In genomic region chr16:82051656-82052055, GRCh38 we compare ENCODE assay signal across 36 cellular contexts. TPM values are rescaled to one million over a fixed set of nuclear protein-coding genes. Genes with fewer than 3 reads are reported as not detected.
"Had no signal": no experiment of that assay in that cellular context is flagged by ENCODE, and none has a peak within 500 bp of the region (broad histone marks: within the 10 kb centered on the region; RNA-seq: fewer than 3 reads in every experiment).

No MANE protein-coding gene starts in this region.

- H3K9me3 ChIP-seq: adrenal gland, body of pancreas, breast epithelium had no signal

- ATAC-seq: activated CD8-positive, alpha-beta T cell treated with anti-CD3 and anti-CD28 coated beads for 36 hours; activated naive CD4-positive, alpha-beta T cell treated with anti-CD3 and anti-CD28 coated beads, Interleukin-2, amount 50 U/mL, for 72 hours; activated T-cell treated with anti-CD3 and anti-CD28 coated beads, Interleukin-2, amount 50 U/mL, for 4 hours; activated T-cell treated with anti-CD3 and anti-CD28 coated beads, Interleukin-2, amount 50 U/mL, for 72 hours; activated T-helper 17 cell treated with anti-CD3 and anti-CD28 coated beads, Interleukin-2, amount 50 U/mL, for 72 hours had no signal

- DNase-seq: activated B cell treated with CpG ODN at 0.5 μM for 24 hours; activated CD4-positive, alpha-beta memory T cell treated with anti-CD3 and anti-CD28 coated beads for 36 hours; activated CD4-positive, alpha-beta T cell treated with anti-CD3 and anti-CD28 coated beads for 4 hours; activated CD4-positive, alpha-beta T cell treated with anti-CD3 and anti-CD28 coated beads, Interleukin-2, amount 10 ng/mL, durations not matched to agents 24 days and 14 days; activated CD4-positive, alpha-beta T cell treated with anti-CD3 and anti-CD28 coated beads, Interleukin-2, amount 50 U/mL, for 1 hour; activated CD4-positive, alpha-beta T cell treated with anti-CD3 and anti-CD28 coated beads, Interleukin-2, amount 50 U/mL, for 4 hours; activated CD4-positive, CD25-positive, alpha-beta regulatory T cell treated with anti-CD3 and anti-CD28 coated beads, Interleukin-2, amount 50 U/mL, for 72 hours; activated CD8-positive, alpha-beta memory T cell treated with anti-CD3 and anti-CD28 coated beads, Interleukin-2, amount 50 U/mL, for 4 hours; activated CD8-positive, alpha-beta T cell treated with anti-CD3 and anti-CD28 coated beads for 36 hours; activated effector memory CD4-positive, alpha-beta T cell treated with anti-CD3 and anti-CD28 coated beads, Interleukin-2, amount 50 U/mL, for 16 hours; activated gamma-delta T cell treated with Interleukin-2 at 50 U/mL for 16 hours; activated naive CD4-positive, alpha-beta T cell; activated naive CD4-positive, alpha-beta T cell treated with anti-CD3 and anti-CD28 coated beads for 36 hours; activated naive CD4-positive, alpha-beta T cell treated with anti-CD3 and anti-CD28 coated beads, Interleukin-2, amount 50 U/mL, for 16 hours; activated naive CD8-positive, alpha-beta T cell treated with anti-CD3 and anti-CD28 coated beads for 36 hours; activated T-cell treated with anti-CD3 and anti-CD28 coated beads for 4 hours; activated T-cell treated with anti-CD3 and anti-CD28 coated beads, Interleukin-2, amount 50 U/mL, for 1 hour; activated T-cell treated with anti-CD3 and anti-CD28 coated beads, Interleukin-2, amount 50 U/mL, for 4 hours; activated T-cell treated with anti-CD3 and anti-CD28 coated beads, Interleukin-2, amount 50 U/mL, for 72 hours; adrenal gland; amniotic stem cell; aorta; body of pancreas; brain microvascular endothelial cell; central memory CD4-positive, alpha-beta T cell; T-helper 1 cell; T-helper 2 cell; T-helper 9 cell had no signal

- H3K4me1 ChIP-seq: adrenal gland had no signal

- FAIRE-seq: astrocyte, TTC549 had no signal

- H3K4me3 ChIP-seq: adrenal gland, body of pancreas, breast epithelium had no signal

- H3K27me3 ChIP-seq: adrenal gland, body of pancreas had no signal

- H3K27ac ChIP-seq: adrenal gland, brain microvascular endothelial cell, breast epithelium had no signal

- H3K36me3 ChIP-seq: adrenal gland, brain microvascular endothelial cell, breast epithelium had no signal

RNA-seq across cellular contexts. Expression of gene HSD17B2, which starts 16.6 kb away (rescaled TPM):
- total RNA-seq: activated B cell treated with CpG ODN at 0.5 μM for 24 hours; activated CD4-positive, alpha-beta memory T cell treated with anti-CD3 and anti-CD28 coated beads for 36 hours; activated CD4-positive, alpha-beta T cell treated with anti-CD3 and anti-CD28 coated beads, Interleukin-2, amount 10 ng/mL, durations not matched to agents 24 days and 14 days; activated CD8-positive, alpha-beta memory T cell treated with anti-CD3 and anti-CD28 coated beads for 36 hours; activated CD8-positive, alpha-beta T cell treated with anti-CD3 and anti-CD28 coated beads for 36 hours; activated naive CD4-positive, alpha-beta T cell treated with anti-CD3 and anti-CD28 coated beads for 36 hours; activated naive CD4-positive, alpha-beta T cell treated with anti-CD3 and anti-CD28 coated beads, Interleukin-2, amount 50 U/mL, for 72 hours; activated naive CD8-positive, alpha-beta T cell treated with anti-CD3 and anti-CD28 coated beads for 36 hours; activated T-cell treated with anti-CD3 and anti-CD28 coated beads, Interleukin-2, amount 50 U/mL, for 4 hours; activated T-cell treated with anti-CD3 and anti-CD28 coated beads, Interleukin-2, amount 50 U/mL, for 72 hours; activated T-helper 1 cell treated with anti-CD3 and anti-CD28 coated beads, Interleukin-12 subunit alpha, Interleukin-12 subunit beta, Interleukin-2, Interleukin-4 antibody, amounts not matched to agents 30 ng/mL and 10 ng/mL and 1 ng/mL, durations not matched to agents 14 hours and 24 hours and 36 hours; activated T-helper 17 cell treated with anti-CD3 and anti-CD28 coated beads, Interleukin-2, amount 50 U/mL, for 72 hours; adrenal gland; aorta; cardiac septum had no signal

RNA-seq across cellular contexts. Expression of gene SDR42E1, which starts 40.4 kb away (rescaled TPM):
- total RNA-seq: astrocyte had no signal
